In genomic region chr7:33981221-33981620, GRCh38 we compare ENCODE assay signal across 25 cellular contexts.
DNase-seq lines count a peak whose midpoint lies in the region; ATAC-seq and TF ChIP-seq lines count a peak whose summit lies in the region.
"Had no signal": no experiment of that assay in that cellular context is flagged by ENCODE, and none has a peak within 500 bp of the region (broad histone marks: within the 10 kb centered on the region; RNA-seq: fewer than 3 reads in every experiment).

No MANE protein-coding gene starts in this region.

- H3K4me1 ChIP-seq in A673 (ENCODE audit: insufficient read depth, low read length, poor library complexity, severe bottlenecking) = peaks cover 44% of the 10 kb centered on the region
- H3K4me1 ChIP-seq: adrenal gland, right atrium auricular region had no signal

- CTCF ChIA-PET in A673 (lab: Charles Lee) = interaction anchor here (0.6 to 1.9 kb wide), 2 partner anchors 58 to 107 kb away, joined by 3 to 34 read pairs; no protein-coding TSS in a partner anchor

- peak overlapping the region; percentile 21 for H3K27ac ChIP-seq in A673 (ENCODE audit: low read depth, low read length, poor library complexity, severe bottlenecking)
- peak overlapping the region; percentile 48 for H3K27ac ChIP-seq in caudate nucleus (ENCODE audit: low read depth, low read length)
- H3K27ac ChIP-seq: adrenal gland, ovary, right atrium auricular region had no signal

- DNase-seq in A673 (ENCODE audit: low spot score) (no peak), HCEC 1CT (peak; percentile 68), caudate nucleus (lab: John Stamatoyannopoulos, UW) (peak in 1 of 61 donors; percentile 23), myocyte (ENCODE audit: low read depth) (peak; percentile 9), HUDEP-2 (lab: John Stamatoyannopoulos, UW; ENCODE audit: unreplicated experiment in 76 of 76) (no peak), CD1c-positive myeloid dendritic cell (ENCODE audit: extremely low spot score) (no peak), iPS-NIHi7 (ENCODE audit: extremely low spot score) (no peak)
- DNase-seq: activated CD4-positive, CD25-positive, alpha-beta regulatory T cell treated with anti-CD3 and anti-CD28 coated beads, Interleukin-2, amount 50 U/mL, for 72 hours; activated CD8-positive, alpha-beta T cell treated with anti-CD3 and anti-CD28 coated beads for 36 hours; activated gamma-delta T cell treated with Interleukin-2 at 50 U/mL for 16 hours; activated T-cell treated with anti-CD3 and anti-CD28 coated beads for 4 hours; adrenal gland; CD8-positive, alpha-beta T cell; central memory CD4-positive, alpha-beta T cell; DMS153; naive thymus-derived CD8-positive, alpha-beta T cell; NCI-H1092; NCI-H1930; NCI-H345; OCI-M1; ovary; SHP77 treated with DMSO at 0.1 percent for 48 hours; T-helper 1 cell had no signal

- H3K4me3 ChIP-seq in A673 (ENCODE audit: low read depth, low read length, poor library complexity, severe bottlenecking) = no peak overlapping the region
- H3K4me3 ChIP-seq: adrenal gland, ovary, right atrium auricular region had no signal

- no peak for TF ChIP-seq CTCF in A673 (conservative IDR thresholded peaks at IDR 0.05; ENCODE audit: low read depth, low read length)

- no peaks in the 10 kb centered on the region for H3K27me3 ChIP-seq in A673 (replicated peaks; ENCODE audit: insufficient read depth, low read depth, low read length, poor library complexity)
- H3K27me3 ChIP-seq: adrenal gland, ovary, right atrium auricular region had no signal

- no peaks in the 10 kb centered on the region for H3K36me3 ChIP-seq in A673 (ENCODE audit: insufficient read depth, low read length, poor library complexity, severe bottlenecking)
- H3K36me3 ChIP-seq: adrenal gland, ovary, right atrium auricular region had no signal

- intact Hi-C loops in A673 (cut with micrococcal nuclease; ENCODE audit: unreplicated experiment) = loop anchor here (10.0 kb wide), 2 partner anchors 64 to 174 kb away; no protein-coding TSS in a partner anchor

- no peak for ATAC-seq in GM18858 (IDR thresholded peaks at IDR 0.05; ENCODE audit: unreplicated experiment)
- ATAC-seq: activated CD8-positive, alpha-beta T cell treated with anti-CD3 and anti-CD28 coated beads for 36 hours; CD8-positive, alpha-beta T cell; naive thymus-derived CD8-positive, alpha-beta T cell had no signal

- H3K9me3 ChIP-seq in A673 (ENCODE audit: low read depth, low read length, poor library complexity, severe bottlenecking) = no peaks in the 10 kb centered on the region
- H3K9me3 ChIP-seq: adrenal gland, ovary, right atrium auricular region had no signal

- POLR2A ChIA-PET in A673 (lab: Charles Lee; ENCODE audit: low non-redundant PET) = no interaction called here

- no TSS peak for BruUV-seq in A673 (replicated peaks; lab: Mats Ljungman, UMichigan)

Comparison
In these comparisons a context has a peak if more than half of its experiments do, and no peak if none do; other contexts are left out.
1. DNase-seq: peak in HCEC 1CT (single experiment) and myocyte (single experiment); none in A673 (single experiment), HUDEP-2 (0 of 76), CD1c-positive myeloid dendritic cell (single experiment) and iPS-NIHi7 (single experiment).